Comparison of ENCODE assay signal across 8 cellular contexts in genomic region chr2:221572821-221573429, GRCh38. TPM values are rescaled to one million over a fixed set of nuclear protein-coding genes. Genes with fewer than 3 reads are reported as not detected.
DNase-seq lines count a peak whose midpoint lies in the region; ATAC-seq and TF ChIP-seq lines count a peak whose summit lies in the region.

No MANE protein-coding gene starts in this region.

- H3K4me1 ChIP-seq in ovary (ENCODE audit: insufficient read depth), result peaks cover 12% of the 10 kb centered on the region

- TF ChIP-seq CTCF in ovary (IDR thresholded peaks at IDR 0.05), result no peak

- CTCF ChIA-PET in activated naive CD4-positive, alpha-beta T cell treated with anti-CD3 and anti-CD28 coated beads for 36 hours (lab: Charles Lee), result interaction anchor here (1.3 kb wide), 1 partner anchor 17 kb away, joined by 4 read pairs; no protein-coding TSS in a partner anchor

- TF ChIP-seq EP300 in ovary (IDR thresholded peaks at IDR 0.05), result no peak

- no peaks in the 10 kb centered on the region for H3K36me3 Mint-ChIP-seq in activated naive CD4-positive, alpha-beta T cell treated with anti-CD3 and anti-CD28 coated beads for 36 hours (ENCODE audit: low read depth)

- no peak for TF ChIP-seq POLR2A in ovary (IDR thresholded peaks at IDR 0.05)

- peak; percentile 28 for ATAC-seq in HG02884 (IDR thresholded peaks at IDR 0.05; ENCODE audit: unreplicated experiment)

- peaks cover 55% of the 10 kb centered on the region for H3K27me3 Mint-ChIP-seq in activated naive CD4-positive, alpha-beta T cell treated with anti-CD3 and anti-CD28 coated beads for 36 hours (ENCODE audit: low read depth)

- peak; percentile 75 for DNase-seq in activated effector memory CD4-positive, alpha-beta T cell treated with anti-CD3 and anti-CD28 coated beads, Interleukin-2, amount 50 U/mL, for 16 hours
- no peak for DNase-seq in activated effector memory CD4-positive, alpha-beta T cell treated with Interleukin-2 at 50 U/mL for 16 hours
- DNase-seq in NCI-H526 treated with DMSO at 0.1 percent for 48 hours (lab: John Stamatoyannopoulos, UW) (peak; percentile 64), glomerular visceral epithelial cell (ENCODE audit: extremely low spot score) (peak; percentile 58), ovary (peak; percentile 61 to 81 (median 72)), COR-L47 (lab: John Stamatoyannopoulos, UW) (no peak)
- peak; percentile 25 for DNase-seq in activated naive CD4-positive, alpha-beta T cell treated with anti-CD3 and anti-CD28 coated beads for 36 hours

- H3K27me3 ChIP-seq in ovary, result no peaks in the 10 kb centered on the region

- WGBS in ovary, 3 donors, result 0 to 1% (median 1%) methylated on average over 27 to 42 of the region's 42 CpGs

- H3K4me3 ChIP-seq in ovary, result peak overlapping the region; percentile 48

- no peaks in the 10 kb centered on the region for H3K36me3 ChIP-seq in ovary

- H3K9me3 ChIP-seq in ovary, result no peaks in the 10 kb centered on the region

- H3K27ac ChIP-seq in ovary, result peak overlapping the region; percentile 77 to 91

- intact Hi-C loops in activated naive CD4-positive, alpha-beta T cell treated with anti-CD3 and anti-CD28 coated beads for 36 hours (cut with micrococcal nuclease), result loop anchor here (1.0 to 10.0 kb wide), 12 partner anchors 55 to 1837 kb away; no protein-coding TSS in a partner anchor
- intact Hi-C loops in ovary (cut with DNase I), result loop anchor here (2.0 to 10.0 kb wide), 8 partner anchors 394 to 1838 kb away; no protein-coding TSS in a partner anchor

- no peaks in the 10 kb centered on the region for H3K9me3 Mint-ChIP-seq in activated naive CD4-positive, alpha-beta T cell treated with anti-CD3 and anti-CD28 coated beads for 36 hours

- H3K4me1 Mint-ChIP-seq in activated naive CD4-positive, alpha-beta T cell treated with anti-CD3 and anti-CD28 coated beads for 36 hours (ENCODE audit: low read depth), result peaks cover 25% of the 10 kb centered on the region

- H3K27ac Mint-ChIP-seq in activated naive CD4-positive, alpha-beta T cell treated with anti-CD3 and anti-CD28 coated beads for 36 hours, result no peak overlapping the region

- peak overlapping the region; percentile 83 for H3K4me3 Mint-ChIP-seq in activated naive CD4-positive, alpha-beta T cell treated with anti-CD3 and anti-CD28 coated beads for 36 hours

RNA-seq across cellular contexts. Expression of gene EPHA4, which starts 0.8 kb away (rescaled TPM):
- total RNA-seq in activated naive CD4-positive, alpha-beta T cell treated with anti-CD3 and anti-CD28 coated beads for 36 hours, result 1 to 10 TPM; 1.3 to 3.0 TPM
- total RNA-seq in ovary, result 10 to 100 TPM; 12.3 to 39.3 (median 25.1) TPM
- polyA plus RNA-seq in ovary, result 10 to 100 TPM; 11.3 to 24.9 TPM

Comparison
In these comparisons a context has a peak if more than half of its experiments do, and no peak if none do; other contexts are left out.
1. DNase-seq: peak in activated effector memory CD4-positive, alpha-beta T cell treated with anti-CD3 and anti-CD28 coated beads, Interleukin-2, amount 50 U/mL, for 16 hours (single experiment), NCI-H526 treated with DMSO at 0.1 percent for 48 hours (single experiment), activated naive CD4-positive, alpha-beta T cell treated with anti-CD3 and anti-CD28 coated beads for 36 hours (single experiment), glomerular visceral epithelial cell (single experiment) and ovary (5 of 5); none in activated effector memory CD4-positive, alpha-beta T cell treated with Interleukin-2 at 50 U/mL for 16 hours (single experiment) and COR-L47 (single experiment).